Comparison of ENCODE assay signal across 18 cellular contexts in genomic region chr4:56606385-56606784, GRCh38.
"Had no signal": no experiment of that assay in that cellular context is flagged by ENCODE, and none has a peak within 500 bp of the region (broad histone marks: within the 10 kb centered on the region; RNA-seq: fewer than 3 reads in every experiment).

No MANE protein-coding gene starts in this region.

- H3K4me1 ChIP-seq: left lung, lower lobe of right lung, spleen, transverse colon had no signal

- DNase-seq: activated CD4-positive, alpha-beta T cell treated with anti-CD3 and anti-CD28 coated beads for 4 hours; activated CD4-positive, alpha-beta T cell treated with anti-CD3 and anti-CD28 coated beads, Interleukin-2, amount 50 U/mL, for 4 hours; activated effector memory CD4-positive, alpha-beta T cell treated with Interleukin-2 at 50 U/mL for 16 hours; activated naive CD4-positive, alpha-beta T cell treated with Interleukin-2 at 50 U/mL for 16 hours; anterior cingulate cortex; left lung; lower lobe of right lung; mesenchymal stem cell; natural killer cell; posterior cingulate gyrus; right cardiac atrium; spleen; stimulated activated naive CD4-positive, alpha-beta T cell treated with Interleukin-2 at 50 U/mL for 16 hours; transverse colon had no signal

- H3K27ac Mint-ChIP-seq: activated naive CD8-positive, alpha-beta T cell; dendritic cell treated with granulocyte-macrophage colony-stimulating factor and Interleukin-4, amounts not matched to agents 40 ng/mL and 50 ng/mL, for 4 days; natural killer cell had no signal

- H3K9me3 ChIP-seq: left lung, lower lobe of right lung, spleen, transverse colon had no signal

- H3K36me3 ChIP-seq: left lung, lower lobe of right lung, spleen, transverse colon had no signal

- H3K27ac ChIP-seq: epithelial cell of prostate, left lung, lower lobe of right lung, spleen, transverse colon had no signal

- H3K36me3 Mint-ChIP-seq: activated naive CD8-positive, alpha-beta T cell; natural killer cell had no signal

- H3K9me3 Mint-ChIP-seq: central memory CD8-positive, alpha-beta T cell; dendritic cell treated with granulocyte-macrophage colony-stimulating factor and Interleukin-4, amounts not matched to agents 40 ng/mL and 50 ng/mL, for 4 days; natural killer cell had no signal

- H3K27me3 Mint-ChIP-seq: activated naive CD8-positive, alpha-beta T cell; dendritic cell treated with granulocyte-macrophage colony-stimulating factor and Interleukin-4, amounts not matched to agents 40 ng/mL and 50 ng/mL, for 4 days had no signal

- ATAC-seq: left lung, lower lobe of right lung, natural killer cell, right cardiac atrium had no signal

- H3K4me1 Mint-ChIP-seq: central memory CD8-positive, alpha-beta T cell had no signal

- H3K27me3 ChIP-seq: left lung, spleen, transverse colon had no signal

- H3K4me3 ChIP-seq: left lung, lower lobe of right lung, spleen, transverse colon had no signal

- H3K4me3 Mint-ChIP-seq: activated naive CD8-positive, alpha-beta T cell; central memory CD8-positive, alpha-beta T cell; dendritic cell treated with granulocyte-macrophage colony-stimulating factor and Interleukin-4, amounts not matched to agents 40 ng/mL and 50 ng/mL, for 4 days; natural killer cell had no signal
